22 cellular contexts compared by ENCODE assay signal in the genomic region with DNA sequence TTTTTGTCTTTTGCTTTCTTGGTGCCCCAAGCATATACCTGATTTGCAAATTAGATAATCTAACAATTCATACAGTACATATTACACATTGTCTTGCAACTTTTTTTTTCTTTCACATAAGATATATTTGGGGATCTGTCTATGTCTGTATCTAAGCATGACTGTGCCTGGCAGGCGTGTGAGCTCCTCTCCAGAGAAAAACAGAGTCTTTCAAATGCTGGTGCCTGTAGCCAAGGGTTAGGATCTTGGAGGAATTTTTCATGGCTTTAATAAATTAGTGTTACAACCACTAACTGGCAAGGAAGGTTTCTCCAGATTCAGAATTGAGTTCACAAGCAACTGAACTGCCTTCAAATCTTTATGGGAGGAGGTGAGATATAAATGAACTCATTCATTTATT.
"Had no signal": no experiment of that assay in that cellular context is flagged by ENCODE, and none has a peak within 500 bp of the region (broad histone marks: within the 10 kb centered on the region; RNA-seq: fewer than 3 reads in every experiment).

No MANE protein-coding gene starts in this region.

- H3K4me2 ChIP-seq: KMS-11, SK-N-SH had no signal

- DNase-seq: MV-4-11, NCI-H1048, NCI-H1105, NCI-H1417, NCI-H1436 treated with DMSO at 0.1 percent for 48 hours, NCI-H1694, NCI-H187 treated with DMSO at 0.1 percent for 48 hours, NCI-H2029 treated with DMSO at 0.1 percent for 48 hours, NCI-H2171 treated with DMSO at 0.1 percent for 48 hours, NCI-H345, NCI-H446 treated with DMSO at 0.1 percent for 48 hours, NCI-H510A treated with DMSO at 0.1 percent for 48 hours, NCI-H69, NCI-H774, Right ventricle myocardium superior, RPMI8226, SIG-M5, SK-N-SH, SW 1271, T-cell had no signal

- H3K9me2 ChIP-seq: SK-N-SH had no signal

- H3K27ac ChIP-seq: KMS-11 had no signal

- H3K9me3 ChIP-seq: SK-N-SH had no signal

- H3K9ac ChIP-seq: KMS-11, SK-N-SH had no signal

- ATAC-seq: K562, T-cell had no signal

- H3K4me3 ChIP-seq: K562 had no signal
